In the genomic region with DNA sequence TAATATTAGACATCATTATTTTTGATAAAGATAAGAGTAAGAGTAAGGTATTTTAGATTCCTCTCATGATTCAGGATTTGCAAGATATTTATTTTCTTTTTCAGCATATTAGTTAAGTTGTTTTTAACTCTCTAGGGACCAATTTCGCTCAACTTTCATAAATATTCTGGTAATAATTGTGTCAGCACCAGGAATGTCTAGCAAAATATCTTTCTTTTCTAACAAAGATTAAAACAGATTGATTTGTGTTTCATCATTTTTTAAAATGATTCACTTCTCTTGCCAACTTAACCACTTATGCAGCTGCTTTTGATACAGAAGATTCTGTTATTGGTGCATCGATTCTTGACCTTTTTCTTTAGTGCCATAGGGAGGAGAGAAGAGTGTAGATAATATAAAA, we compare ENCODE assay signal across 21 cellular contexts.
"Had no signal": no experiment of that assay in that cellular context is flagged by ENCODE, and none has a peak within 500 bp of the region (broad histone marks: within the 10 kb centered on the region; RNA-seq: fewer than 3 reads in every experiment).

No MANE protein-coding gene starts in this region.

- H3K4me3 ChIP-seq: PC-9, Peyer's patch, SJCRH30 had no signal

- H3K27ac ChIP-seq: PC-9, Peyer's patch, SJCRH30 had no signal

- H3K4me1 ChIP-seq: Peyer's patch, SJCRH30 had no signal

- H2AFZ ChIP-seq: PC-9 had no signal

- ATAC-seq: Right ventricle myocardium inferior, SK-N-SH treated with all-trans-retinoic acid at 6 μM for 48 hours had no signal

- H3K27me3 ChIP-seq: Peyer's patch, SJCRH30 had no signal

- H3K36me3 ChIP-seq: Peyer's patch, SJCRH30 had no signal

- DNase-seq: KBM-7, MM.1S, NCI-H1092 treated with DMSO at 0.1 percent for 48 hours, NCI-H1436, NCI-H187, NCI-H2029, NCI-H2081 treated with DMSO at 0.1 percent for 48 hours, NCI-H2171, NCI-H226, NCI-H446, NCI-H510A, NCI-H524 treated with DMSO at 0.1 percent for 48 hours, NCI-H69, NCI-H774, OCI-M1, PC-9, Peyer's patch, SHP77 treated with DMSO at 0.1 percent for 48 hours, SJCRH30 had no signal

- H3K4me2 ChIP-seq: PC-9 had no signal

- H3K9me3 ChIP-seq: Peyer's patch, SJCRH30 had no signal
